ENCODE assay signal across 15 cellular contexts in genomic region chr5:154271466-154271865, GRCh38.
DNase-seq lines count a peak whose midpoint lies in the region; ATAC-seq and TF ChIP-seq lines count a peak whose summit lies in the region.
"Had no signal": no experiment of that assay in that cellular context is flagged by ENCODE, and none has a peak within 500 bp of the region (broad histone marks: within the 10 kb centered on the region; RNA-seq: fewer than 3 reads in every experiment).

No MANE protein-coding gene starts in this region.

- H3K27me3 Mint-ChIP-seq in chondrocyte (ENCODE audit: low read depth): no peaks in the 10 kb centered on the region

- H3K9me3 ChIP-seq in BLaER1: no peaks in the 10 kb centered on the region
- H3K9me3 ChIP-seq in Loucy (ENCODE audit: insufficient read depth, low read depth, low read length): no peaks in the 10 kb centered on the region
- H3K9me3 ChIP-seq in osteoblast (ENCODE audit: low read depth, low read length): no peaks in the 10 kb centered on the region
- no peaks in the 10 kb centered on the region for H3K9me3 ChIP-seq in WERI-Rb-1 (ENCODE audit: severe bottlenecking)
- H3K9me3 ChIP-seq: A549, Caco-2 had no signal

- H2AFZ ChIP-seq in Loucy (ENCODE audit: low read length): no peak overlapping the region
- no peak overlapping the region for H2AFZ ChIP-seq in osteoblast (ENCODE audit: low read length)

- no peaks in the 10 kb centered on the region for H3F3A ChIP-seq in Loucy (ENCODE audit: low read depth)

- peaks cover 59% of the 10 kb centered on the region for H3K4me1 Mint-ChIP-seq in chondrocyte (ENCODE audit: low read depth)

- no peaks in the 10 kb centered on the region for H3K9me2 ChIP-seq in Loucy (replicated peaks; ENCODE audit: low read depth, low read length)

- H3K36me3 ChIP-seq in BLaER1 (no peaks in the 10 kb centered on the region), Loucy (ENCODE audit: insufficient read depth, low read length) (no peaks in the 10 kb centered on the region), osteoblast (ENCODE audit: insufficient read depth, low read length) (no peaks in the 10 kb centered on the region), WERI-Rb-1 (no peaks in the 10 kb centered on the region)

- H3K4me2 ChIP-seq in BLaER1 (peak overlapping the region; percentile 51), Loucy (ENCODE audit: low read depth, low read length, poor library complexity, severe bottlenecking) (peak overlapping the region; percentile 61), osteoblast (ENCODE audit: insufficient read depth, low read length) (no peak overlapping the region)
- H3K4me2 ChIP-seq: A549 had no signal

- peaks cover 24% of the 10 kb centered on the region for H3K4me1 ChIP-seq in BLaER1
- peaks cover 28% of the 10 kb centered on the region for H3K4me1 ChIP-seq in Loucy (ENCODE audit: insufficient read depth, low read length, poor library complexity, severe bottlenecking)
- H3K4me1 ChIP-seq in osteoblast (ENCODE audit: insufficient read depth, low read length): peaks cover 25% of the 10 kb centered on the region
- H3K4me1 ChIP-seq: Caco-2 had no signal

- H3K79me2 ChIP-seq in Loucy (ENCODE audit: insufficient read depth, low read length) (no peaks in the 10 kb centered on the region), osteoblast (ENCODE audit: insufficient read depth, low read length) (no peaks in the 10 kb centered on the region)

- H3K4me3 ChIP-seq in BLaER1: no peak overlapping the region
- H3K4me3 ChIP-seq in Loucy (ENCODE audit: low read length, poor library complexity, severe bottlenecking): no peak overlapping the region
- H3K4me3 ChIP-seq in osteoblast (ENCODE audit: insufficient read depth, low read length): no peak overlapping the region
- H3K4me3 ChIP-seq in WERI-Rb-1 (ENCODE audit: low read depth, low read length): no peak overlapping the region
- H3K4me3 ChIP-seq: A549 had no signal

- no peak for DNase-seq in chondrocyte (ENCODE audit: low spot score)
- peak; percentile 27 for DNase-seq in osteoblast (ENCODE audit: insufficient read length, low spot score, missing footprints)
- no peak for DNase-seq in WERI-Rb-1
- DNase-seq: Caco-2, Karpas-422, NCI-H1694 treated with DMSO at 0.1 percent for 48 hours, NCI-H2107, NCI-H345, NCI-H526 treated with DMSO at 0.1 percent for 48 hours, SHP77 treated with DMSO at 0.1 percent for 48 hours had no signal

- H3K27ac ChIP-seq in BLaER1 (no peak overlapping the region), osteoblast (ENCODE audit: low read depth, low read length) (no peak overlapping the region), WERI-Rb-1 (no peak overlapping the region)

- H3K27ac Mint-ChIP-seq in chondrocyte (ENCODE audit: unreplicated experiment): peak overlapping the region; percentile 20

- H3K27me3 ChIP-seq in BLaER1 (no peaks in the 10 kb centered on the region), Loucy (ENCODE audit: insufficient read depth, low read length, poor library complexity, severe bottlenecking) (no peaks in the 10 kb centered on the region), osteoblast (ENCODE audit: insufficient read depth, low read length) (no peaks in the 10 kb centered on the region), WERI-Rb-1 (ENCODE audit: insufficient read depth, low read depth, severe bottlenecking) (no peaks in the 10 kb centered on the region)

- ATAC-seq in GM18867 (IDR thresholded peaks at IDR 0.05; ENCODE audit: unreplicated experiment): no peak
- ATAC-seq in GM18858 (IDR thresholded peaks at IDR 0.05; ENCODE audit: unreplicated experiment): no peak

- no peak overlapping the region for H3K4me3 Mint-ChIP-seq in chondrocyte (ENCODE audit: unreplicated experiment)

- H4K20me1 ChIP-seq in BLaER1 (no peaks in the 10 kb centered on the region), Loucy (ENCODE audit: insufficient read depth, low read length, poor library complexity, severe bottlenecking) (no peaks in the 10 kb centered on the region), osteoblast (ENCODE audit: insufficient read depth, low read length) (no peaks in the 10 kb centered on the region)

- H3K9ac ChIP-seq in BLaER1 (no peak overlapping the region), Loucy (ENCODE audit: low read depth, low read length, poor library complexity, severe bottlenecking) (no peak overlapping the region)

- TF ChIP-seq CTCF in Loucy (conservative IDR thresholded peaks at IDR 0.05; ENCODE audit: low read length) (no peak), chondrocyte (IDR thresholded peaks at IDR 0.05) (no peak), osteoblast (IDR thresholded peaks at IDR 0.05; ENCODE audit: extremely low read depth, low read depth, low read length) (no peak), WERI-Rb-1 (IDR thresholded peaks at IDR 0.05; ENCODE audit: low read depth, low read length) (no peak)

- H3K9me3 Mint-ChIP-seq in chondrocyte (ENCODE audit: low read depth): no peaks in the 10 kb centered on the region

- H3K36me3 Mint-ChIP-seq in chondrocyte (ENCODE audit: low read depth): peaks cover 1% of the 10 kb centered on the region
